16 cellular contexts compared by ENCODE assay signal in the genomic region with DNA sequence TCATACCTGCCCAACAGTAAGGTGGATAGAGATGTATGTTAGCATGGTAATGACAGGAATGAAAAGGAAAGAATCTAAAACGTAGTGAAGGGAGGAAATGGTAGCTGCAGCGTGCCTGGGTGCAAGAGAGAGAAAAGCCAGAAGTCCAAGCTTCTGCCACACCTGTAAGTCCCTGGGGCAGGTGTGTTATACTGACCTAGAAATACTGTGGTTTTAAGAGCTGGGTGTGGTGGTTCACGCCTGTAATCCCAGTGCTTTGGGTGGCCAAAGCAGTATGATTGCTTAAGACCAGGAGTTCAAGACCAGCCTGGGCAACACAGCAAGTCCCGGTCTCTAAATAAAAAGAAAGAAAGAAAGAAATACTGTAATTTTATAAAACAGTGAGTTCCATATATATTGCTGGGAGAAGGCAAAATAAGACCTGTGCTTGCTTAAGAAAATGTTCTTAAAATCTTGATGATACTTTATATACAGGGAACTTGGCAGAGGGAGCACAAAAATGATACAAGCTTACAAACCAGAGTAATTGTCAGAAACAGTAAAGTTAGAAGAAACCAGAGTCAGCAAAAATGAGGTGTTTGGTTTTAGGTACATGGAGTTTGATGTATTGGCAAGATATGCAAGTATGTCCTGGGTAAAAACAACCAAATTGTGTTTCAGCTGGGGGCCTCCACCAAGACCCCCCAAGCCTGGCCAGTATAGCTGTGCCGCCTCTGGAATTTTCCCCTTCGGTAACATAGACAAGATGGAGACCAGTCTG. TPM values are rescaled to one million over a fixed set of nuclear protein-coding genes. Genes with fewer than 3 reads are reported as not detected.
"Had no signal": no experiment of that assay in that cellular context is flagged by ENCODE, and none has a peak within 500 bp of the region (broad histone marks: within the 10 kb centered on the region; RNA-seq: fewer than 3 reads in every experiment).

No MANE protein-coding gene starts in this region.

- H3K27ac Mint-ChIP-seq: activated CD4-positive, alpha-beta memory T cell treated with anti-CD3 and anti-CD28 coated beads, Interleukin-2, amount 10 ng/mL, durations not matched to agents 7 days and 5 days had no signal

- ATAC-seq: Panc1, Right ventricle myocardium inferior, T-cell had no signal

- DNase-seq: aorta, Kasumi-1, NCI-H1105 treated with DMSO at 0.1 percent for 48 hours, NCI-H146, NCI-H187 treated with DMSO at 0.1 percent for 48 hours, NCI-H2081 treated with DMSO at 0.1 percent for 48 hours had no signal

- H3K9me3 Mint-ChIP-seq: activated CD4-positive, alpha-beta memory T cell treated with anti-CD3 and anti-CD28 coated beads, Interleukin-2, amount 10 ng/mL, durations not matched to agents 7 days and 5 days; T-cell had no signal

- H3K27me3 Mint-ChIP-seq: activated CD4-positive, alpha-beta memory T cell treated with anti-CD3 and anti-CD28 coated beads, Interleukin-2, amount 10 ng/mL, durations not matched to agents 7 days and 5 days; T-cell had no signal

- H3K4me3 Mint-ChIP-seq: activated CD4-positive, alpha-beta memory T cell treated with anti-CD3 and anti-CD28 coated beads, Interleukin-2, amount 10 ng/mL, durations not matched to agents 7 days and 5 days; T-cell had no signal

RNA-seq across cellular contexts. Expression of a gene that starts 6.6 kb away (rescaled TPM):
- total RNA-seq: activated CD4-positive, alpha-beta memory T cell treated with anti-CD3 and anti-CD28 coated beads, Interleukin-2, amount 10 ng/mL, durations not matched to agents 7 days and 5 days; activated CD8-positive, alpha-beta memory T cell treated with anti-CD3 and anti-CD28 coated beads for 36 hours; aorta; breast epithelium; chondrocyte; NCI-H460; OCI-LY7; T-helper 2 cell treated with Interferon-gamma antibody and Interleukin-4, amounts not matched to agents 100 ng/mL and 5 ng/mL, for 36 hours had no signal

RNA-seq across cellular contexts. Expression of a gene that starts 20.4 kb away (rescaled TPM):
- total RNA-seq: chondrocyte, NCI-H460, OCI-LY7 had no signal

RNA-seq across cellular contexts. Expression of a gene that starts 41.4 kb away (rescaled TPM):
- total RNA-seq: OCI-LY7 had no signal
